Comparison of ENCODE assay signal across 30 cellular contexts in genomic region chr13:25210842-25211241, GRCh38. TPM values are rescaled to one million over a fixed set of nuclear protein-coding genes. Genes with fewer than 3 reads are reported as not detected.
"Had no signal": no experiment of that assay in that cellular context is flagged by ENCODE, and none has a peak within 500 bp of the region (broad histone marks: within the 10 kb centered on the region; RNA-seq: fewer than 3 reads in every experiment).

No MANE protein-coding gene starts in this region.

- ATAC-seq: gastrocnemius medialis; left cardiac atrium; left lung; naive thymus-derived CD4-positive, alpha-beta T cell; psoas muscle; right cardiac atrium; stimulated activated effector memory CD8-positive, alpha-beta T cell treated with anti-CD3 and anti-CD28 coated beads, Interleukin-12 subunit alpha, Interleukin-12 subunit beta, amount 100 ng/mL, for 72 hours; upper lobe of right lung had no signal

- H3K4me1 ChIP-seq: colonic mucosa, gastrocnemius medialis, left lung, psoas muscle, stomach, upper lobe of right lung, uterus had no signal

- H3K27ac ChIP-seq: colonic mucosa, gastrocnemius medialis, left lung, ovary, psoas muscle, stomach, thoracic aorta, tibial nerve, upper lobe of right lung, uterus had no signal

- H3K4me3 ChIP-seq: colonic mucosa, gastrocnemius medialis, left lung, ovary, psoas muscle, stomach, thoracic aorta, tibial nerve, upper lobe of right lung, uterus had no signal

- H3K36me3 ChIP-seq: colonic mucosa, gastrocnemius medialis, left lung, ovary, stomach, thoracic aorta, tibial nerve, upper lobe of right lung, uterus had no signal

- H3K9me3 ChIP-seq: colonic mucosa, gastrocnemius medialis, left lung, ovary, psoas muscle, stomach, thoracic aorta, tibial nerve, upper lobe of right lung, uterus had no signal

- DNase-seq: colonic mucosa; effector memory CD4-positive, alpha-beta T cell; erythroblast; foreskin fibroblast; gastrocnemius medialis; kidney; left cardiac atrium; left lung; mesenchymal stem cell; midbrain; naive thymus-derived CD4-positive, alpha-beta T cell; occipital lobe; ovary; psoas muscle; right cardiac atrium; small intestine; stimulated activated CD4-positive, alpha-beta T cell treated with anti-CD3 and anti-CD28 coated beads, Interleukin-15, amount 100 ng/mL, for 24 hours; stimulated activated CD4-positive, alpha-beta T cell treated with anti-CD3 and anti-CD28 coated beads, Interleukin-4, amount 100 ng/mL, for 24 hours; stimulated activated naive CD4-positive, alpha-beta T cell treated with Interleukin-2 at 50 U/mL for 16 hours; stomach; upper lobe of right lung; uterus had no signal

- H3K27me3 ChIP-seq: colonic mucosa, gastrocnemius medialis, ovary, stomach, tibial nerve, upper lobe of right lung, uterus had no signal

RNA-seq across cellular contexts. Expression of gene AMER2, which starts 38.8 kb away (rescaled TPM):
- total RNA-seq: cardiac septum; glomerular endothelial cell; left cardiac atrium; lung microvascular endothelial cell; mucosa of gallbladder; naive thymus-derived CD4-positive, alpha-beta T cell; renal cortical epithelial cell; right cardiac atrium; thoracic aorta; upper lobe of right lung had no signal
- polyA plus RNA-seq: right cardiac atrium had no signal
